Comparison of ENCODE assay signal across 10 cellular contexts in the genomic region with DNA sequence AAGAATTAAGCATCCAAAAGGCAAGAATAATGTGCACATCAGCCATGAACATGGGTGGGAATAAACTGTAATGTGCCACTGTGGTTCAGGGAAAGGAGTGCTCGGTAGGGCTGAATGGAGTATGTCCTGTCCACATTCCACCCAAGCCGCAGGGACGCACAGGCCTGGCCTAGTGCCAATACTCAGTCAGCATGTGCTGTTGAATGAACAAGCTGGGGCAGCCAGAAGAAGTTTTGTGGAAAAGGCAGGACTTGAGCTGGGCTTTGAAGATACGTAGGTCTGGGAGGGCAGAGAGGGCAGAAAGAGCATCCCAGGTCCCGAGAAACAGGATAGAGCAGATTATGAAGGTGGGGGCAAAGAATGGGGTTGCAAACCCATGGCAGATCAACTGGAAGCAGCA.
A peak's percentile ranks its signal among the peaks of the same experiment; 100 is the strongest.
DNase-seq lines count a peak whose midpoint lies in the region; ATAC-seq and TF ChIP-seq lines count a peak whose summit lies in the region.
"Had no signal": no experiment of that assay in that cellular context is flagged by ENCODE, and none has a peak within 500 bp of the region (broad histone marks: within the 10 kb centered on the region; RNA-seq: fewer than 3 reads in every experiment).

No MANE protein-coding gene starts in this region.

- no peak overlapping the region for H3K18ac ChIP-seq in mesendoderm (ENCODE audit: low read length)

- CTCF ChIA-PET in SK-N-SH (lab: Yijun Ruan, JAX) = no interaction called here
- CTCF ChIA-PET in activated CD8-positive, alpha-beta T cell treated with anti-CD3 and anti-CD28 coated beads for 36 hours (lab: Charles Lee) = no interaction called here

- H3K4me1 ChIP-seq in SK-N-SH (ENCODE audit: control insufficient read depth in 1 of 2, insufficient read depth in 2 of 2, low read depth in 1 of 2, low read length in 1 of 2) (peaks cover 8 to 22% of the 10 kb centered on the region in 2 experiments; a peak in 3 of 4 replicates), gastroesophageal sphincter (peaks cover 0 to 27% (median 5%) of the 10 kb centered on the region in 3 donors), mesendoderm (ENCODE audit: control insufficient read depth, low read depth, low read length) (peaks cover 5% of the 10 kb centered on the region)

- POLR2A ChIA-PET in SK-N-SH (lab: Yijun Ruan, JAX) = no interaction called here
- POLR2A ChIA-PET in activated CD8-positive, alpha-beta T cell treated with anti-CD3 and anti-CD28 coated beads for 36 hours (lab: Charles Lee) = no interaction called here

- no peak for TF ChIP-seq POLR2A in gastroesophageal sphincter (IDR thresholded peaks at IDR 0.05)

- H3K79me2 ChIP-seq in SK-N-SH (ENCODE audit: insufficient read depth) (no peaks in the 10 kb centered on the region), mesendoderm (ENCODE audit: control insufficient read depth, insufficient read depth, low read length) (no peaks in the 10 kb centered on the region)

- H4K8ac ChIP-seq in mesendoderm (ENCODE audit: low read depth, low read length) = no peak overlapping the region

- H4K20me1 ChIP-seq in SK-N-SH (ENCODE audit: insufficient read depth) = no peaks in the 10 kb centered on the region

- H3K23ac ChIP-seq in mesendoderm (ENCODE audit: low read length) = no peak overlapping the region

- intact Hi-C loops in sciatic nerve (cut with DNase I) = no loop called here
- intact Hi-C loops in activated CD8-positive, alpha-beta T cell treated with anti-CD3 and anti-CD28 coated beads for 36 hours (cut with micrococcal nuclease) = no loop called here

- ATAC-seq in gastroesophageal sphincter (peak; percentile 51), sciatic nerve (peak; percentile 71), HG03039 (IDR thresholded peaks at IDR 0.05; ENCODE audit: unreplicated experiment) (no peak)
- ATAC-seq in activated CD8-positive, alpha-beta T cell treated with anti-CD3 and anti-CD28 coated beads for 36 hours = no peak

- H2BK15ac ChIP-seq in mesendoderm (replicated peaks; ENCODE audit: low read depth) = no peak overlapping the region

- TF ChIP-seq EP300 in SK-N-SH (IDR thresholded peaks at IDR 0.05; ENCODE audit: borderline replicate concordance in 1 of 2, low read depth in 1 of 2, low read length in 1 of 2) (no peak), gastroesophageal sphincter (IDR thresholded peaks at IDR 0.05) (no peak)

- no peaks in the 10 kb centered on the region for H3K79me1 ChIP-seq in mesendoderm (ENCODE audit: low read length)

- H3K9ac ChIP-seq in SK-N-SH = no peak overlapping the region
- H3K9ac ChIP-seq in mesendoderm (ENCODE audit: low read length) = no peak overlapping the region

- H2AK5ac ChIP-seq in mesendoderm (ENCODE audit: low read length) = no peak overlapping the region

- no peak overlapping the region for H3K27ac Mint-ChIP-seq in activated CD8-positive, alpha-beta T cell treated with anti-CD3 and anti-CD28 coated beads for 36 hours
- H3K27ac Mint-ChIP-seq: activated T-helper 1 cell treated with anti-CD3 and anti-CD28 coated beads, Interleukin-12 subunit alpha, Interleukin-12 subunit beta, Interleukin-2, Interleukin-4 antibody, amounts not matched to agents 30 ng/mL and 10 ng/mL and 1 ng/mL, durations not matched to agents 14 hours and 24 hours and 36 hours; memory B cell had no signal

- H2AFZ ChIP-seq in SK-N-SH (ENCODE audit: low read depth) = no peak overlapping the region

- 64% methylated on average over 5 of the region's 5 CpGs for WGBS in SK-N-SH (ENCODE audit: low lambda C conversion rate)
- 19 to 23% methylated on average over 4 of the region's 5 CpGs for WGBS in gastroesophageal sphincter (ENCODE audit: low coverage in 1 of 2), 2 donors
- no CpG with 5 or more reads among the region's 5 CpGs for WGBS in mesendoderm (ENCODE audit: extremely low coverage, insufficient coverage, low lambda C conversion rate)

- no peak overlapping the region for H2BK5ac ChIP-seq in mesendoderm (ENCODE audit: low read length)

- H3K4ac ChIP-seq in mesendoderm (ENCODE audit: low read depth, low read length) = no peak overlapping the region

- H3K27me3 ChIP-seq in SK-N-SH (ENCODE audit: insufficient read depth) (no peaks in the 10 kb centered on the region), gastroesophageal sphincter (no peaks in the 10 kb centered on the region), mesendoderm (ENCODE audit: insufficient read depth, low read length, poor library complexity) (no peaks in the 10 kb centered on the region)

- no peak overlapping the region for H2BK120ac ChIP-seq in mesendoderm (ENCODE audit: low read depth, low read length)

- DNase-seq in HCEC 1CT (peak; percentile 57), SK-N-SH (no peak), sciatic nerve (ENCODE audit: low spot score) (peak; percentile 77), mesendoderm (no peak)
- no peak for DNase-seq in activated T-cell treated with anti-CD3 and anti-CD28 coated beads, Interleukin-2, amount 50 U/mL, for 48 hours
- no peak for DNase-seq in activated CD8-positive, alpha-beta T cell treated with anti-CD3 and anti-CD28 coated beads for 36 hours

- H3F3A ChIP-seq in SK-N-SH (replicated peaks; ENCODE audit: insufficient read depth) = peaks cover 34% of the 10 kb centered on the region

- TF ChIP-seq CTCF in SK-N-SH (IDR thresholded peaks at IDR 0.05) (no peak), gastroesophageal sphincter (IDR thresholded peaks at IDR 0.05) (no peak)
- TF ChIP-seq CTCF in activated CD8-positive, alpha-beta T cell treated with anti-CD3 and anti-CD28 coated beads for 36 hours (IDR thresholded peaks at IDR 0.05) = no peak

- H3K4me1 Mint-ChIP-seq in activated CD8-positive, alpha-beta T cell treated with anti-CD3 and anti-CD28 coated beads for 36 hours (ENCODE audit: low read depth) = peaks cover 11% of the 10 kb centered on the region

- H3K56ac ChIP-seq in mesendoderm (ENCODE audit: low read length) = no peak overlapping the region

- no peak overlapping the region for H3K4me3 ChIP-seq in SK-N-SH (ENCODE audit: low read depth in 2 of 2, low read length in 1 of 2)
- no peak overlapping the region for H3K4me3 ChIP-seq in gastroesophageal sphincter
- no peak overlapping the region for H3K4me3 ChIP-seq in mesendoderm (ENCODE audit: low read length)

- peaks cover 4% of the 10 kb centered on the region for H3K9me3 Mint-ChIP-seq in activated CD8-positive, alpha-beta T cell treated with anti-CD3 and anti-CD28 coated beads for 36 hours
- H3K9me3 Mint-ChIP-seq: activated T-helper 1 cell treated with anti-CD3 and anti-CD28 coated beads, Interleukin-12 subunit alpha, Interleukin-12 subunit beta, Interleukin-2, Interleukin-4 antibody, amounts not matched to agents 30 ng/mL and 10 ng/mL and 1 ng/mL, durations not matched to agents 14 hours and 24 hours and 36 hours; memory B cell had no signal

- H3K36me3 ChIP-seq in SK-N-SH (replicated peaks in 1 of 2; ENCODE audit: control insufficient read depth in 1 of 2, insufficient read depth in 2 of 2, low read length in 1 of 2) (no peaks in the 10 kb centered on the region), gastroesophageal sphincter (no peaks in the 10 kb centered on the region), mesendoderm (ENCODE audit: control insufficient read depth, insufficient read depth, low read length) (no peaks in the 10 kb centered on the region)

- H3K27me3 Mint-ChIP-seq in activated CD8-positive, alpha-beta T cell treated with anti-CD3 and anti-CD28 coated beads for 36 hours = no peaks in the 10 kb centered on the region
- H3K27me3 Mint-ChIP-seq: memory B cell had no signal

- H3K36me3 Mint-ChIP-seq in activated CD8-positive, alpha-beta T cell treated with anti-CD3 and anti-CD28 coated beads for 36 hours (ENCODE audit: low read depth) = peaks cover 3% of the 10 kb centered on the region

- H3K9me3 ChIP-seq in SK-N-SH (no peaks in the 10 kb centered on the region), gastroesophageal sphincter (no peaks in the 10 kb centered on the region)

- no peaks in the 10 kb centered on the region for H3K9me2 ChIP-seq in SK-N-SH

- H3K4me2 ChIP-seq in SK-N-SH = no peak overlapping the region
- H3K4me2 ChIP-seq in mesendoderm (ENCODE audit: low read length) = no peak overlapping the region

- H4K5ac ChIP-seq in mesendoderm (ENCODE audit: low read length) = no peak overlapping the region

- H3K27ac ChIP-seq in SK-N-SH (ENCODE audit: low read depth in 2 of 2, low read length in 1 of 2) (no peak overlapping the region), gastroesophageal sphincter (no peak overlapping the region), mesendoderm (ENCODE audit: low read depth, low read length) (no peak overlapping the region)

- no peak overlapping the region for H3K4me3 Mint-ChIP-seq in activated CD8-positive, alpha-beta T cell treated with anti-CD3 and anti-CD28 coated beads for 36 hours
- H3K4me3 Mint-ChIP-seq: activated T-helper 1 cell treated with anti-CD3 and anti-CD28 coated beads, Interleukin-12 subunit alpha, Interleukin-12 subunit beta, Interleukin-2, Interleukin-4 antibody, amounts not matched to agents 30 ng/mL and 10 ng/mL and 1 ng/mL, durations not matched to agents 14 hours and 24 hours and 36 hours; memory B cell had no signal

- no peak for TF ChIP-seq RAD21 in SK-N-SH (IDR thresholded peaks at IDR 0.05; ENCODE audit: low read length)

TF ChIP-seq in SK-N-SH, 30 proteins besides CTCF, POLR2A, EP300 and RAD21:
- TF ChIP-seq NFIC (IDR thresholded peaks at IDR 0.05; ENCODE audit: borderline replicate concordance) (peak; percentile 81), TCF12 (IDR thresholded peaks at IDR 0.05) (no peak)
TF ChIP-seq in SK-N-SH: peak in this region for 1.

Comparison
In these comparisons a context has a peak if more than half of its experiments do, and no peak if none do; other contexts are left out.
1. DNase-seq: peak in HCEC 1CT (single experiment) and sciatic nerve (single experiment); none in SK-N-SH (single experiment), activated T-cell treated with anti-CD3 and anti-CD28 coated beads, Interleukin-2, amount 50 U/mL, for 48 hours (0 of 2), activated CD8-positive, alpha-beta T cell treated with anti-CD3 and anti-CD28 coated beads for 36 hours (single experiment) and mesendoderm (single experiment).
2. ATAC-seq: peak in gastroesophageal sphincter (single experiment) and sciatic nerve (single experiment); none in activated CD8-positive, alpha-beta T cell treated with anti-CD3 and anti-CD28 coated beads for 36 hours (single experiment) and HG03039 (single experiment).